In genomic region chr19:55014714-55015113, GRCh38 we compare ENCODE assay signal across 2 cellular contexts.
TF ChIP-seq lines count a peak whose summit lies in the region.

No MANE protein-coding gene starts in this region.

TF ChIP-seq in WTC11, 78 proteins besides CTCF, POLR2A, EP300 and RAD21 (continued from another document):
- TF ChIP-seq, protein P1, sequence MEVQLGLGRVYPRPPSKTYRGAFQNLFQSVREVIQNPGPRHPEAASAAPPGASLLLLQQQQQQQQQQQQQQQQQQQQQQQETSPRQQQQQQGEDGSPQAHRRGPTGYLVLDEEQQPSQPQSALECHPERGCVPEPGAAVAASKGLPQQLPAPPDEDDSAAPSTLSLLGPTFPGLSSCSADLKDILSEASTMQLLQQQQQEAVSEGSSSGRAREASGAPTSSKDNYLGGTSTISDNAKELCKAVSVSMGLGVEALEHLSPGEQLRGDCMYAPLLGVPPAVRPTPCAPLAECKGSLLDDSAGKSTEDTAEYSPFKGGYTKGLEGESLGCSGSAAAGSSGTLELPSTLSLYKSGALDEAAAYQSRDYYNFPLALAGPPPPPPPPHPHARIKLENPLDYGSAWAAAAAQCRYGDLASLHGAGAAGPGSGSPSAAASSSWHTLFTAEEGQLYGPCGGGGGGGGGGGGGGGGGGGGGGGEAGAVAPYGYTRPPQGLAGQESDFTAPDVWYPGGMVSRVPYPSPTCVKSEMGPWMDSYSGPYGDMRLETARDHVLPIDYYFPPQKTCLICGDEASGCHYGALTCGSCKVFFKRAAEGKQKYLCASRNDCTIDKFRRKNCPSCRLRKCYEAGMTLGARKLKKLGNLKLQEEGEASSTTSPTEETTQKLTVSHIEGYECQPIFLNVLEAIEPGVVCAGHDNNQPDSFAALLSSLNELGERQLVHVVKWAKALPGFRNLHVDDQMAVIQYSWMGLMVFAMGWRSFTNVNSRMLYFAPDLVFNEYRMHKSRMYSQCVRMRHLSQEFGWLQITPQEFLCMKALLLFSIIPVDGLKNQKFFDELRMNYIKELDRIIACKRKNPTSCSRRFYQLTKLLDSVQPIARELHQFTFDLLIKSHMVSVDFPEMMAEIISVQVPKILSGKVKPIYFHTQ (CRISPR knock-in tag; IDR thresholded peaks at IDR 0.05) = no peak
- TF ChIP-seq SMAD3 (CRISPR knock-in tag; IDR thresholded peaks at IDR 0.05; ENCODE audit: borderline replicate concordance) = no peak
- no peak for TF ChIP-seq JUN (CRISPR knock-in tag; IDR thresholded peaks at IDR 0.05)
- no peak for TF ChIP-seq E2F5 (CRISPR knock-in tag; IDR thresholded peaks at IDR 0.05)
- no peak for TF ChIP-seq FOXJ3 (CRISPR knock-in tag; IDR thresholded peaks at IDR 0.05; ENCODE audit: borderline replicate concordance)
- TF ChIP-seq, protein P2, sequence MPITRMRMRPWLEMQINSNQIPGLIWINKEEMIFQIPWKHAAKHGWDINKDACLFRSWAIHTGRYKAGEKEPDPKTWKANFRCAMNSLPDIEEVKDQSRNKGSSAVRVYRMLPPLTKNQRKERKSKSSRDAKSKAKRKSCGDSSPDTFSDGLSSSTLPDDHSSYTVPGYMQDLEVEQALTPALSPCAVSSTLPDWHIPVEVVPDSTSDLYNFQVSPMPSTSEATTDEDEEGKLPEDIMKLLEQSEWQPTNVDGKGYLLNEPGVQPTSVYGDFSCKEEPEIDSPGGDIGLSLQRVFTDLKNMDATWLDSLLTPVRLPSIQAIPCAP (CRISPR knock-in tag; IDR thresholded peaks at IDR 0.05) = no peak

TF ChIP-seq in liver, 16 proteins besides CTCF, POLR2A, EP300 and RAD21 (continued from another document):
- no peak for TF ChIP-seq REST (IDR thresholded peaks at IDR 0.05)
- TF ChIP-seq HNF4A (conservative IDR thresholded peaks at IDR 0.05) = no peak
- peak; percentile 22 for TF ChIP-seq MAX (IDR thresholded peaks at IDR 0.05)
- no peak for TF ChIP-seq SP1 (IDR thresholded peaks at IDR 0.05)
- no peak for TF ChIP-seq HNF4G (IDR thresholded peaks at IDR 0.05)
- TF ChIP-seq RXRA (IDR thresholded peaks at IDR 0.05) = peak in 1 of 2 donors; percentile 13
